Comparison of ENCODE assay signal across 8 cellular contexts in the genomic region with DNA sequence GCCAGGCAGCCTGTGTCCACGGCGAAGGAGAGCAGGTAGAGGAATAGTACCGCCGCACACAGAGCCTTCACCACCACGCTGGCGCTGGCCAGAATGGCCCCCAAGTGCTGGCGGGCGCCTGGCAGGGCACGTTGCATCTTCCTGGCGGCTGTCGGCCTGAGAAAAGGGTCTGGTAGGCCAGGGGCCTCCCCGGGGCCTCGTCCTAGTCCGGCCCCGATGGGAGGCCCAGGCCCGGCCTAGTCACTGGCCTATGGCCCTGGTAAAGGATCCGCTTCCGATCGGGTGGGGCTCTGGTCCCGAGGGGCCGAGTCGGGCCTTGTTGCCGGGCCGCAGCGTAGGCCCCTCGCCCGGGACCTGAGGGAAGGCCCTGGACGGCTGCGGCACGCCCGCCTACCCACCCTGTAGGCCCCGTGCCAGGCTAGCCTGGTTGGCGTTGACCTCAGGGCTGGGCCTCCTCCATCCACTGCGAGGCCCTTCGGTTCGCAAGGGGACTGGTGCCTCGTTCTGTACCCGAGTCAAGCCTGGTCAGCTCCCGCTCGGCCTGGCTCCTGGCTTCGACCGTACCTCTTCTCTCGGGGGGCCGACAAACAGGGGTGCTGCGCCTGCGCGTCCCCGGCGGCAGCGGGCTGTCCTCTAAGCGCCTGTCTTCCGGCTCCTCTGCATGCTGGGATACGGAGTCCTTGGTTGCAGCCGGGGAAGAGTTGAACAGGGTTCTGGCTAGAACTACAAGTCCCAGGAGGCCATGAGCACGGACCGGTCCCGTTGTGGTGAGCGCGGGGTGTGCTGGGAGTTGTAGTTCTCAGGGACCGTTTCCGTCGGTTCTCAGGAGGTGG. TPM values are rescaled to one million over a fixed set of nuclear protein-coding genes. Genes with fewer than 3 reads are reported as not detected.
DNase-seq lines count a peak whose midpoint lies in the region; ATAC-seq lines count a peak whose summit lies in the region.

A gene with protein sequence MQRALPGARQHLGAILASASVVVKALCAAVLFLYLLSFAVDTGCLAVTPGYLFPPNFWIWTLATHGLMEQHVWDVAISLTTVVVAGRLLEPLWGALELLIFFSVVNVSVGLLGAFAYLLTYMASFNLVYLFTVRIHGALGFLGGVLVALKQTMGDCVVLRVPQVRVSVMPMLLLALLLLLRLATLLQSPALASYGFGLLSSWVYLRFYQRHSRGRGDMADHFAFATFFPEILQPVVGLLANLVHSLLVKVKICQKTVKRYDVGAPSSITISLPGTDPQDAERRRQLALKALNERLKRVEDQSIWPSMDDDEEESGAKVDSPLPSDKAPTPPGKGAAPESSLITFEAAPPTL (minus strand): TSS at position 595 of the 833 bp plus-strand sequence. CDS start 458 bp downstream, at position 137.

- no peaks in the 10 kb centered on the region for H3K9me3 ChIP-seq in effector memory CD4-positive, alpha-beta T cell (ENCODE audit: control insufficient read depth, low read length)

- peaks cover 35% of the 10 kb centered on the region for H3K4me1 ChIP-seq in effector memory CD4-positive, alpha-beta T cell (ENCODE audit: control insufficient read depth, insufficient read depth, low read length, poor library complexity, severe bottlenecking)

- peak; percentile 91 for DNase-seq in COLO668 (lab: John Stamatoyannopoulos, UW; ENCODE audit: unreplicated experiment)
- peak; percentile 99 for DNase-seq in HT1080 (ENCODE audit: low read depth)
- peak; percentile 99 for DNase-seq in NOMO-1 treated with DMSO at 0.1 percent for 48 hours (lab: John Stamatoyannopoulos, UW; ENCODE audit: unreplicated experiment)
- peak; percentile 90 to 95 for DNase-seq in activated CD8-positive, alpha-beta memory T cell treated with anti-CD3 and anti-CD28 coated beads for 4 hours (ENCODE audit: low read depth in 2 of 2)
- peak; percentile 89 to 95 (median 92) for DNase-seq in effector memory CD4-positive, alpha-beta T cell
- peak; percentile 99 for DNase-seq in lung microvascular endothelial cell (ENCODE audit: low read depth in 2 of 2)
- DNase-seq in stimulated activated CD4-positive, alpha-beta T cell treated with anti-CD3 and anti-CD28 coated beads, TNF-alpha, amount 100 ng/mL, for 48 hours (ENCODE audit: low read depth in 3 of 3), result peak; percentile 88 to 94 (median 94)

- peak; percentile 95 for ATAC-seq in GM21360 (IDR thresholded peaks at IDR 0.05; ENCODE audit: unreplicated experiment)

- H3K27me3 ChIP-seq in effector memory CD4-positive, alpha-beta T cell (replicated peaks; ENCODE audit: control insufficient read depth, insufficient read depth, low read length, poor library complexity, severe bottlenecking), result no peaks in the 10 kb centered on the region

- H3K36me3 ChIP-seq in effector memory CD4-positive, alpha-beta T cell (ENCODE audit: control insufficient read depth, insufficient read depth, low read length), result peaks cover 25% of the 10 kb centered on the region

- peak within 1 kb of the TSS; percentile 87 for H3K27ac ChIP-seq in effector memory CD4-positive, alpha-beta T cell (ENCODE audit: insufficient read depth, low read length, poor library complexity, severe bottlenecking)

- H3K4me3 ChIP-seq in effector memory CD4-positive, alpha-beta T cell (ENCODE audit: insufficient read depth, low read depth, low read length, poor library complexity, severe bottlenecking), result peak within 1 kb of the TSS; percentile 62

RNA-seq across cellular contexts. Expression of the gene that starts here (rescaled TPM):
- total RNA-seq in HT1080 (2014; rRNA removed; shearing (Covaris generic)), result 75.7 and 90.1 TPM in 2 replicates
- polyA plus RNA-seq in HT1080 (2015; cell fraction: cytosol; rRNA removed), result 52.4 and 55.2 TPM in 2 replicates
- 56.7 and 62.4 TPM in 2 replicates for polyA plus RNA-seq in HT1080 (2015; cell fraction: nucleus; rRNA removed)
- total RNA-seq in lung microvascular endothelial cell, result 27.7 and 44.4 TPM in 2 replicates

Comparison
In these comparisons a context has a peak if more than half of its experiments do, and no peak if none do; other contexts are left out.
1. Peak in every context shown above with its lines: DNase-seq, ATAC-seq, H3K4me3 ChIP-seq and H3K27ac ChIP-seq.